ENCODE assay signal across 26 cellular contexts in genomic region chr11:75150079-75150478, GRCh38. TPM values are rescaled to one million over a fixed set of nuclear protein-coding genes. Genes with fewer than 3 reads are reported as not detected.
"Had no signal": no experiment of that assay in that cellular context is flagged by ENCODE, and none has a peak within 500 bp of the region (broad histone marks: within the 10 kb centered on the region; RNA-seq: fewer than 3 reads in every experiment).

No MANE protein-coding gene starts in this region.

- H3K4me3 ChIP-seq: neural progenitor cell, SJSA1, thoracic aorta had no signal

- H3K9me3 Mint-ChIP-seq: activated naive CD8-positive, alpha-beta T cell treated with anti-CD3 and anti-CD28 coated beads for 36 hours; activated T-cell treated with anti-CD3 and anti-CD28 coated beads, Interleukin-2, amount 50 U/mL, for 4 hours; activated T-helper 2 cell treated with anti-CD3 and anti-CD28 coated beads, Interferon-gamma antibody, Interleukin-2, Interleukin-4, amounts not matched to agents 10 μg/mL and 5 μg/mL and 100 μg/mL, durations not matched to agents 14 hours and 24 hours and 36 hours; naive thymus-derived CD4-positive, alpha-beta T cell; neural progenitor cell had no signal

- H3K9me3 ChIP-seq: breast epithelium, gastrocnemius medialis, SJSA1, spleen, thoracic aorta had no signal

- DNase-seq: activated CD8-positive, alpha-beta memory T cell treated with anti-CD3 and anti-CD28 coated beads for 24 hours; activated CD8-positive, alpha-beta memory T cell treated with anti-CD3 and anti-CD28 coated beads, Interleukin-2, amount 50 U/mL, for 4 hours; activated naive CD4-positive, alpha-beta T cell; activated naive CD8-positive, alpha-beta T cell treated with anti-CD3 and anti-CD28 coated beads for 36 hours; activated T-cell treated with anti-CD3 and anti-CD28 coated beads, Interleukin-2, amount 50 U/mL, for 4 hours; effector memory CD4-positive, alpha-beta T cell; gastrocnemius medialis; naive thymus-derived CD4-positive, alpha-beta T cell; retina; spleen; stimulated activated CD4-positive, alpha-beta T cell treated with anti-CD3 and anti-CD28 coated beads, Interleukin-4, amount 100 ng/mL, for 1 hour; stimulated activated naive CD4-positive, alpha-beta T cell; T-helper 1 cell had no signal

- H3K27me3 ChIP-seq: breast epithelium, gastrocnemius medialis, neural progenitor cell, SJSA1, spleen had no signal

- H3K36me3 ChIP-seq: breast epithelium, gastrocnemius medialis, neural progenitor cell, SJSA1, spleen, thoracic aorta had no signal

- H3K4me1 ChIP-seq: breast epithelium, neural progenitor cell had no signal

- H3K27me3 Mint-ChIP-seq: activated naive CD8-positive, alpha-beta T cell treated with anti-CD3 and anti-CD28 coated beads for 36 hours had no signal

- ATAC-seq: activated T-cell treated with anti-CD3 and anti-CD28 coated beads, Interleukin-2, amount 50 U/mL, for 4 hours; naive thymus-derived CD4-positive, alpha-beta T cell had no signal

- H3K4me3 Mint-ChIP-seq: activated naive CD8-positive, alpha-beta T cell treated with anti-CD3 and anti-CD28 coated beads for 36 hours; activated T-cell treated with anti-CD3 and anti-CD28 coated beads, Interleukin-2, amount 50 U/mL, for 4 hours; naive thymus-derived CD4-positive, alpha-beta T cell; neural progenitor cell had no signal

- H3K36me3 Mint-ChIP-seq: activated naive CD8-positive, alpha-beta T cell treated with anti-CD3 and anti-CD28 coated beads for 36 hours; naive thymus-derived CD4-positive, alpha-beta T cell; neural progenitor cell had no signal

- H3K4me1 Mint-ChIP-seq: activated naive CD8-positive, alpha-beta T cell treated with anti-CD3 and anti-CD28 coated beads for 36 hours had no signal

- H3K27ac ChIP-seq: breast epithelium, neural progenitor cell, SJSA1, thoracic aorta had no signal

- H3K27ac Mint-ChIP-seq: activated naive CD8-positive, alpha-beta T cell treated with anti-CD3 and anti-CD28 coated beads for 36 hours; activated T-helper 2 cell treated with anti-CD3 and anti-CD28 coated beads, Interferon-gamma antibody, Interleukin-2, Interleukin-4, amounts not matched to agents 10 μg/mL and 5 μg/mL and 100 μg/mL, durations not matched to agents 14 hours and 24 hours and 36 hours; naive thymus-derived CD4-positive, alpha-beta T cell; neural progenitor cell had no signal

RNA-seq across cellular contexts. Expression of gene SLCO2B1, which starts 0.8 kb away (rescaled TPM):
- total RNA-seq: activated naive CD8-positive, alpha-beta T cell treated with anti-CD3 and anti-CD28 coated beads for 36 hours; activated T-helper 2 cell treated with anti-CD3 and anti-CD28 coated beads, Interferon-gamma antibody, Interleukin-2, Interleukin-4, amounts not matched to agents 10 μg/mL and 5 μg/mL and 100 μg/mL, durations not matched to agents 14 hours and 24 hours and 36 hours had no signal
- polyA plus RNA-seq: keratinocyte; naive thymus-derived CD4-positive, alpha-beta T cell had no signal

RNA-seq across cellular contexts. Expression of gene OR2AT4, which starts 53.4 kb away (rescaled TPM):
- total RNA-seq: activated naive CD8-positive, alpha-beta T cell treated with anti-CD3 and anti-CD28 coated beads for 36 hours; activated T-cell treated with anti-CD3 and anti-CD28 coated beads, Interleukin-2, amount 50 U/mL, for 4 hours; activated T-helper 2 cell treated with anti-CD3 and anti-CD28 coated beads, Interferon-gamma antibody, Interleukin-2, Interleukin-4, amounts not matched to agents 10 μg/mL and 5 μg/mL and 100 μg/mL, durations not matched to agents 14 hours and 24 hours and 36 hours; astrocyte; breast epithelium; dermis blood vessel endothelial cell; gastrocnemius medialis; left lobe of liver; naive thymus-derived CD4-positive, alpha-beta T cell; osteoblast; posterior vena cava; SJSA1; spleen; thoracic aorta; ureter had no signal
- polyA plus RNA-seq: esophagus; keratinocyte; naive thymus-derived CD4-positive, alpha-beta T cell; spleen had no signal
